ENCODE assay signal across 37 cellular contexts in the genomic region with DNA sequence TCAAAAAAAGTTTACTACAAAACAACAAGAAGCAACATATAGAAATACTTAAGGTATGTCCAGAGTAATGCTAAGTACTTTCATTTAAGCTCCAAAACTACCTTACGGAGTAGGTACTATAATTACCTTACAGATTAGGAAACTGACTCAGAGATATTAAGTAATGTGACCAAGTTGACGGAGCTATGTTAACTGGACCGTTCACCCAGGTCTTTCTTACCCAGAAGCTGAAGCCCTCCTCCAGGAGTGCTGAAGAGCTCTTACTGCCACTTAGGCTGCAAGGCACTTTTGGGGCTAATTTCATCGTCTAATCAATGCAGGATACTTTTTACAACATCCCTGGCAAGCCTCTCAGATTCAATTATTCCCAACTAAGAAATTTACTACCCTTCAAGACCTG.
"Had no signal": no experiment of that assay in that cellular context is flagged by ENCODE, and none has a peak within 500 bp of the region (broad histone marks: within the 10 kb centered on the region; RNA-seq: fewer than 3 reads in every experiment).

No MANE protein-coding gene starts in this region.

- H3K4me3 ChIP-seq: ascending aorta, breast epithelium, MG63, Peyer's patch, SJSA1 had no signal

- H3K9me3 ChIP-seq: ascending aorta, breast epithelium, MG63, Peyer's patch, SJSA1 had no signal

- H3K4me1 ChIP-seq: ascending aorta, breast epithelium, Peyer's patch, SJSA1 had no signal

- H3K27ac ChIP-seq: ascending aorta, breast epithelium, Peyer's patch, SJSA1, WERI-Rb-1 had no signal

- H3K27me3 ChIP-seq: ascending aorta, breast epithelium, MG63, Peyer's patch, SJSA1 had no signal

- DNase-seq: activated CD4-positive, alpha-beta memory T cell treated with anti-CD3 and anti-CD28 coated beads, Interleukin-2, amount 10 ng/mL, durations not matched to agents 7 days and 5 days; activated CD4-positive, alpha-beta T cell treated with anti-CD3 and anti-CD28 coated beads for 1 hour; activated CD4-positive, alpha-beta T cell treated with anti-CD3 and anti-CD28 coated beads for 48 hours; activated CD4-positive, CD25-positive, alpha-beta regulatory T cell; activated CD8-positive, alpha-beta memory T cell treated with anti-CD3 and anti-CD28 coated beads for 24 hours; activated CD8-positive, alpha-beta memory T cell treated with anti-CD3 and anti-CD28 coated beads, Interleukin-2, amount 10 ng/mL, durations not matched to agents 7 days and 5 days; activated CD8-positive, alpha-beta memory T cell treated with anti-CD3 and anti-CD28 coated beads, Interleukin-2, amount 50 U/mL, for 48 hours; activated effector memory CD4-positive, alpha-beta T cell treated with Interleukin-2 at 50 U/mL for 16 hours; activated naive CD4-positive, alpha-beta T cell; activated naive CD8-positive, alpha-beta T cell treated with anti-CD3 and anti-CD28 coated beads, Interleukin-2, amount 10 ng/mL, durations not matched to agents 7 days and 5 days; activated T-cell treated with anti-CD3 and anti-CD28 coated beads, Interleukin-2, amount 50 U/mL, for 48 hours; amygdala; Karpas-422; KBM-7; MG63; NCI-H1048; NCI-H1105 treated with DMSO at 0.1 percent for 48 hours; NCI-H1436; NCI-H1694; NCI-H1930; NCI-H2081 treated with DMSO at 0.1 percent for 48 hours; NCI-H2171; NCI-H510A; NCI-H526; NCI-H748 treated with DMSO at 0.1 percent for 48 hours; NK-92 treated with Interleukin-12 subunit alpha and Interleukin-12 subunit beta, amount 100 ng/mL, for 24 hours; PC-3; Peyer's patch; RPMI8226; SHP77 treated with DMSO at 0.1 percent for 48 hours; T-helper 1 cell; T-helper 2 cell; T-helper 9 cell; WERI-Rb-1 had no signal
